8 cellular contexts compared by ENCODE assay signal in the genomic region with DNA sequence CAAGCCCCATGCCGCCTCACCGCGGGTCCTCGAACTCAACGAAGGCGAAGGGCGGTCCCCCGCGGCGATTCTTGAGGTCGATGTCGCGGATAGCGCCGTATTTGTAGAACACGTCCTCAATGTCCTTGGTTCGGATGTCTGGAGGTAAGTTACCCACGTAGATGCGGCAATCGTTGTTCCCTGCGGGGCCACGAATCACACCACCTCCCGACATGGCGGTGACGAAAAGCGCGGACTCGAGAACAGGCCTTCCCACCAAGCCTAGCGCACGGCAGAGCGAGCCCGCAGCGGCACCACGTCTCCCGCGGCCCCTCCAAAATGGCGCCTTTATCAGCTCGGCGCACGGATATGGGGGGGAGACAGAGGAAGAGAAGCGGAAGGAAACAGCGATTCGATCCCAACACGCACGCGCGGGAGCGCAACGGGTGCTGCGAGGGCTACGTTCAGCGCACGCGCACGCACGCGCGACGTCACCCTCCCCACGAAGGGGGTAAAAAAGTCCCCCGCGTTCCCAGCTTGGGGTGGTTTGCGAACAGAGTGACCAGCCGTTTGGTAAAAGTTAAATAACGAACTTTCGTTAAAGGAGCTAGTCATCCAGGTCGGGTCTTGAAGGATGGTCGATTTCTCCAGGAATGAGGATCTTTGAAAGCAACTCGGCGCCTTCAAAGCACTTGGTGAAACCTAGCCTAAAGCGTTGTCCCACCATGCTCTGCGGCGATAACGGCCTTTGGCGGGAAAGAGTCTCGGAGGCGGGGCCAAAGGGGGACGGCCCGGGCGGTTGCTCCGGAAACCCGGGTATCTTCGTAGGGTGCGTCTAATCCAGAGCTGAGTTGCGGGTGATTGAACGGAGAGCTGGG. TPM values are rescaled to one million over a fixed set of nuclear protein-coding genes. Genes with fewer than 3 reads are reported as not detected.
DNase-seq lines count a peak whose midpoint lies in the region; ATAC-seq and TF ChIP-seq lines count a peak whose summit lies in the region.

A gene with protein sequence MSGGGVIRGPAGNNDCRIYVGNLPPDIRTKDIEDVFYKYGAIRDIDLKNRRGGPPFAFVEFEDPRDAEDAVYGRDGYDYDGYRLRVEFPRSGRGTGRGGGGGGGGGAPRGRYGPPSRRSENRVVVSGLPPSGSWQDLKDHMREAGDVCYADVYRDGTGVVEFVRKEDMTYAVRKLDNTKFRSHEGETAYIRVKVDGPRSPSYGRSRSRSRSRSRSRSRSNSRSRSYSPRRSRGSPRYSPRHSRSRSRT (minus strand): TSS at position 323 of the 857 bp plus-strand sequence. CDS start 109 bp downstream, at position 214.

- H2BK15ac ChIP-seq in IMR-90 (ENCODE audit: low read depth, low read length) = peak within 1 kb of the TSS; percentile 94; the same call in 2 of the 3 replicates

- no peaks in the 10 kb centered on the region for H3K9me1 ChIP-seq in IMR-90 (ENCODE audit: insufficient read depth, low read length)

- peak within 1 kb of the TSS; percentile 100 for H3K4ac ChIP-seq in IMR-90 (ENCODE audit: low read depth, low read length)

- H3K4me2 ChIP-seq in IMR-90 (ENCODE audit: low read depth, low read length) = peak within 1 kb of the TSS; percentile 93

- H4K20me1 ChIP-seq in IMR-90 (ENCODE audit: insufficient read depth, low read length) = peaks cover 43% of the 10 kb centered on the region

- POLR2A ChIA-PET in IMR-90 (lab: Charles Lee; ENCODE audit: unreplicated experiment) = interaction anchor here (0.5 to 1.2 kb wide), 6 partner anchors 17 to 154 kb away, joined by 3 to 6 read pairs (median 5); a partner anchor contains a TSS

- ATAC-seq in GM21528 (IDR thresholded peaks at IDR 0.05; ENCODE audit: low FRiP score, unreplicated experiment) (peak; percentile 84), IMR-90 (ENCODE audit: low read depth) (peak; percentile 93), mucosa of descending colon (peak; percentile 96)

- dilution Hi-C loops in IMR-90 (cut with HindIII; ENCODE audit: low sequenced_read_pairs, unreplicated experiment) = no loop called here

- TF ChIP-seq CTCF in IMR-90 (conservative IDR thresholded peaks at IDR 0.05; ENCODE audit: low read depth, low read length) = no peak
- TF ChIP-seq CTCF in epithelial cell of esophagus (IDR thresholded peaks at IDR 0.05; ENCODE audit: insufficient read depth, low read depth, low read length, missing control alignments) = no peak
- TF ChIP-seq CTCF in mucosa of descending colon (IDR thresholded peaks at IDR 0.05) = no peak

- H3K4me1 ChIP-seq in IMR-90 (ENCODE audit: control insufficient read depth, insufficient read depth, low read length) (0 out of 2 replicates have a peak, but pooled peaks cover 2% of the 10 kb centered on the region), mucosa of descending colon (ENCODE audit: low read depth) (peaks cover 27% of the 10 kb centered on the region)

- H4K5ac ChIP-seq in IMR-90 (ENCODE audit: low read depth, low read length) = peak within 1 kb of the TSS; percentile 83

- DNase-seq in DMS 273 (lab: John Stamatoyannopoulos, UW; ENCODE audit: unreplicated experiment) (peak; percentile 99), IMR-90 (peak; percentile 98), OCI-M1 (lab: John Stamatoyannopoulos, UW) (peak; percentile 98), activated T-cell treated with anti-CD3 and anti-CD28 coated beads for 24 hours (ENCODE audit: low read depth) (peak; percentile 96), epithelial cell of esophagus (ENCODE audit: low read depth) (peak; percentile 98), mucosa of descending colon (peak; percentile 97 to 99 (median 98))
- DNase-seq in stimulated activated CD8-positive, alpha-beta memory T cell treated with anti-CD3 and anti-CD28 coated beads, Interleukin-4, amount 100 ng/mL, for 24 hours (ENCODE audit: low read depth) = peak; percentile 97

- peak within 1 kb of the TSS; percentile 83 for H2BK120ac ChIP-seq in IMR-90 (ENCODE audit: low read depth, low read length)

- H3K14ac ChIP-seq in IMR-90 (replicated peaks; ENCODE audit: low read depth, low read length) = peak within 1 kb of the TSS; percentile 100

- CTCF ChIA-PET in IMR-90 (lab: Yijun Ruan, JAX) = interaction anchor here (1.0 to 1.7 kb wide), 3 partner anchors 105 to 149 kb away, joined by 3 to 5 read pairs (median 4); no protein-coding TSS in a partner anchor

- intact Hi-C loops in IMR-90 (cut with micrococcal nuclease) (loop anchor here (1.0 kb wide), 2 partner anchors 76 to 106 kb away; a partner anchor contains a TSS), mucosa of descending colon (cut with DNase I, micrococcal nuclease) (loop anchor here (10.0 kb wide), 1 partner anchor 108 kb away; no protein-coding TSS in a partner anchor)

- in situ Hi-C loops in IMR-90 (cut with MboI; ENCODE audit: low sequenced_read_pairs) = loop anchor here (5.0 to 10.0 kb wide), 3 partner anchors 80 to 882 kb away; no protein-coding TSS in a partner anchor

- H3K9me3 ChIP-seq in IMR-90 (ENCODE audit: control insufficient read depth, insufficient read depth, low read length) = no peaks in the 10 kb centered on the region
- H3K9me3 ChIP-seq in mucosa of descending colon = no peaks in the 10 kb centered on the region

- peak; percentile 96 for TF ChIP-seq POLR2A in IMR-90 (IDR thresholded peaks at IDR 0.05; ENCODE audit: low read depth, low read length)

- peak within 1 kb of the TSS; percentile 99 for H3K23ac ChIP-seq in IMR-90 (ENCODE audit: low read depth, low read length)

- peak within 1 kb of the TSS; percentile 97 for H3K9ac ChIP-seq in IMR-90 (ENCODE audit: low read depth, low read length)

- TF ChIP-seq RAD21 in IMR-90 (IDR thresholded peaks at IDR 0.05; ENCODE audit: low read length) = no peak

- peak within 1 kb of the TSS; percentile 97 to 100 for H4K8ac ChIP-seq in IMR-90 (ENCODE audit: low read depth in 2 of 2, low read length in 2 of 2)

- H3K36me3 ChIP-seq in IMR-90 (ENCODE audit: control insufficient read depth, insufficient read depth, low read length) (peaks cover 17% of the 10 kb centered on the region), mucosa of descending colon (ENCODE audit: low read depth) (no peaks in the 10 kb centered on the region)

- H3K27me3 ChIP-seq in IMR-90 (ENCODE audit: control insufficient read depth, insufficient read depth, low read length) = no peaks in the 10 kb centered on the region

- H3K56ac ChIP-seq in IMR-90 (ENCODE audit: extremely low read depth, insufficient read depth, low read length) = peak within 1 kb of the TSS; percentile 99

- WGBS in IMR-90 (ENCODE audit: extremely low coverage in 2 of 2, insufficient read length in 1 of 2), 2 experiments = 0% methylated on average over 17 of the region's 86 CpGs; no CpG with 5 or more reads in 1 of the 2 experiments

- peak within 1 kb of the TSS; percentile 81 for H3K18ac ChIP-seq in IMR-90 (ENCODE audit: low read depth, low read length)

- peak within 1 kb of the TSS; percentile 100 for H4K91ac ChIP-seq in IMR-90 (ENCODE audit: insufficient read depth, low read depth, low read length)

- peak within 1 kb of the TSS; percentile 93 for H3K27ac ChIP-seq in IMR-90 (ENCODE audit: insufficient read depth, low read length)

- TSS peak; percentile 55 for BruUV-seq in IMR-90 (replicated peaks; lab: Mats Ljungman, UMichigan)

- peak within 1 kb of the TSS; percentile 73; the same call in 1 of the 2 replicates for H2BK20ac ChIP-seq in IMR-90 (ENCODE audit: low read depth, low read length)

- peak within 1 kb of the TSS; percentile 100 for H2AK5ac ChIP-seq in IMR-90 (ENCODE audit: low read depth, low read length)

- peak within 1 kb of the TSS; percentile 100 for H2AK9ac ChIP-seq in IMR-90 (replicated peaks; ENCODE audit: low read depth, low read length, poor library complexity)

- peak within 1 kb of the TSS; percentile 95 for H2BK5ac ChIP-seq in IMR-90 (ENCODE audit: low read depth, low read length, poor library complexity, severe bottlenecking)

- peaks cover 4 to 31% of the 10 kb centered on the region in 2 experiments; a peak in 3 of 4 replicates for H3K79me1 ChIP-seq in IMR-90 (ENCODE audit: low read depth in 1 of 2, low read length in 2 of 2)

- H3K4me3 ChIP-seq in IMR-90 (ENCODE audit: insufficient read depth, low read depth, low read length) = peak within 1 kb of the TSS; percentile 63
- H3K4me3 ChIP-seq in epithelial cell of esophagus (ENCODE audit: low read length) = peak within 1 kb of the TSS; percentile 98
- peak within 1 kb of the TSS; percentile 83 for H3K4me3 ChIP-seq in mucosa of descending colon

- peak within 1 kb of the TSS; percentile 92 for H2AFZ ChIP-seq in IMR-90 (replicated peaks; ENCODE audit: low read length, poor library complexity)

TF ChIP-seq in IMR-90, 13 proteins besides CTCF, POLR2A, EP300 and RAD21 (continues in another document):
- TF ChIP-seq RCOR1 (IDR thresholded peaks at IDR 0.05; ENCODE audit: insufficient replicate concordance, low read length) = peak; percentile 10
- TF ChIP-seq FOS (IDR thresholded peaks at IDR 0.05; ENCODE audit: low read depth, low read length) = no peak
- TF ChIP-seq RFX5 (IDR thresholded peaks at IDR 0.05; ENCODE audit: low read depth, low read length) = no peak
- TF ChIP-seq, protein P1, sequence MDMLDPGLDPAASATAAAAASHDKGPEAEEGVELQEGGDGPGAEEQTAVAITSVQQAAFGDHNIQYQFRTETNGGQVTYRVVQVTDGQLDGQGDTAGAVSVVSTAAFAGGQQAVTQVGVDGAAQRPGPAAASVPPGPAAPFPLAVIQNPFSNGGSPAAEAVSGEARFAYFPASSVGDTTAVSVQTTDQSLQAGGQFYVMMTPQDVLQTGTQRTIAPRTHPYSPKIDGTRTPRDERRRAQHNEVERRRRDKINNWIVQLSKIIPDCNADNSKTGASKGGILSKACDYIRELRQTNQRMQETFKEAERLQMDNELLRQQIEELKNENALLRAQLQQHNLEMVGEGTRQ (IDR thresholded peaks at IDR 0.05; ENCODE audit: low read depth, low read length) = peak; percentile 19; the same call in 1 of the 2 replicates
- TF ChIP-seq, protein P2, sequence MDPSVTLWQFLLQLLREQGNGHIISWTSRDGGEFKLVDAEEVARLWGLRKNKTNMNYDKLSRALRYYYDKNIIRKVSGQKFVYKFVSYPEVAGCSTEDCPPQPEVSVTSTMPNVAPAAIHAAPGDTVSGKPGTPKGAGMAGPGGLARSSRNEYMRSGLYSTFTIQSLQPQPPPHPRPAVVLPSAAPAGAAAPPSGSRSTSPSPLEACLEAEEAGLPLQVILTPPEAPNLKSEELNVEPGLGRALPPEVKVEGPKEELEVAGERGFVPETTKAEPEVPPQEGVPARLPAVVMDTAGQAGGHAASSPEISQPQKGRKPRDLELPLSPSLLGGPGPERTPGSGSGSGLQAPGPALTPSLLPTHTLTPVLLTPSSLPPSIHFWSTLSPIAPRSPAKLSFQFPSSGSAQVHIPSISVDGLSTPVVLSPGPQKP (IDR thresholded peaks at IDR 0.05; ENCODE audit: borderline replicate concordance, low read depth, low read length) = no peak
- TF ChIP-seq MAZ (IDR thresholded peaks at IDR 0.05; ENCODE audit: borderline replicate concordance, low read depth, low read length) = peak; percentile 91
- TF ChIP-seq MXI1 (IDR thresholded peaks at IDR 0.05; ENCODE audit: borderline replicate concordance, low read depth, low read length) = peak; percentile 38; the same call in 1 of the 2 replicates

RNA-seq across cellular contexts. Expression of the gene that starts here (rescaled TPM):
- total RNA-seq in IMR-90 (2012; rRNA removed) = 357 and 513 TPM in 2 replicates
- polyA plus RNA-seq in IMR-90 (2012; rRNA removed) = 155 and 190 TPM in 2 replicates
- 73.2 and 182 TPM in 2 replicates for polyA plus RNA-seq in IMR-90 (2012; cell fraction: cytosol; rRNA removed)
- 328 and 661 TPM in 2 replicates for polyA plus RNA-seq in IMR-90 (2012; cell fraction: nucleus; rRNA removed; ENCODE audit: low replicate concordance)
- 100 to 1,000 TPM; 150 to 188 (median 184) TPM for total RNA-seq in mucosa of descending colon

Comparison
In these comparisons a context has a peak if more than half of its experiments do, and no peak if none do; other contexts are left out.
1. Peak in every context shown above with its lines: DNase-seq, ATAC-seq, H3K4me3 ChIP-seq and H3K27ac ChIP-seq.